20 cellular contexts compared by ENCODE assay signal in genomic region chr11:28448186-28448585, GRCh38.
"Had no signal": no experiment of that assay in that cellular context is flagged by ENCODE, and none has a peak within 500 bp of the region (broad histone marks: within the 10 kb centered on the region; RNA-seq: fewer than 3 reads in every experiment).

No MANE protein-coding gene starts in this region.

- H3K4me1 Mint-ChIP-seq: naive B cell; neural crest cell; stimulated activated effector memory CD8-positive, alpha-beta T cell treated with anti-CD3 and anti-CD28 coated beads, Interleukin-12 subunit alpha, Interleukin-12 subunit beta, amount 100 ng/mL, for 72 hours had no signal

- H3K36me3 ChIP-seq: breast epithelium, upper lobe of right lung had no signal

- H3K36me3 Mint-ChIP-seq: naive B cell; stimulated activated effector memory CD8-positive, alpha-beta T cell treated with anti-CD3 and anti-CD28 coated beads, Interleukin-12 subunit alpha, Interleukin-12 subunit beta, amount 100 ng/mL, for 72 hours had no signal

- H3K4me3 ChIP-seq: breast epithelium, hepatocyte, psoas muscle, testis, upper lobe of right lung had no signal

- H3K27me3 ChIP-seq: breast epithelium, foreskin keratinocyte, hepatocyte, testis, upper lobe of right lung had no signal

- H3K27me3 Mint-ChIP-seq: naive B cell, T-helper 17 cell had no signal

- H3K9me3 ChIP-seq: breast epithelium, psoas muscle, testis, upper lobe of right lung had no signal

- H3K27ac ChIP-seq: breast epithelium, foreskin keratinocyte, hepatocyte, psoas muscle, testis, upper lobe of right lung, VCaP had no signal

- H3K27ac Mint-ChIP-seq: activated naive CD4-positive, alpha-beta T cell treated with anti-CD3 and anti-CD28 coated beads for 36 hours; naive B cell; stimulated activated effector memory CD8-positive, alpha-beta T cell treated with anti-CD3 and anti-CD28 coated beads, Interleukin-12 subunit alpha, Interleukin-12 subunit beta, amount 100 ng/mL, for 72 hours; T-helper 17 cell had no signal

- H3K4me3 Mint-ChIP-seq: activated naive CD4-positive, alpha-beta T cell treated with anti-CD3 and anti-CD28 coated beads for 36 hours; activated T-cell treated with anti-CD3 and anti-CD28 coated beads, Interleukin-2, amount 50 U/mL, for 4 hours; naive B cell; neural crest cell; stimulated activated effector memory CD8-positive, alpha-beta T cell treated with anti-CD3 and anti-CD28 coated beads, Interleukin-12 subunit alpha, Interleukin-12 subunit beta, amount 100 ng/mL, for 72 hours; T-helper 17 cell had no signal

- H3K4me2 ChIP-seq: hepatocyte had no signal

- H3K9me3 Mint-ChIP-seq: activated naive CD4-positive, alpha-beta T cell treated with anti-CD3 and anti-CD28 coated beads for 36 hours; activated T-cell treated with anti-CD3 and anti-CD28 coated beads, Interleukin-2, amount 50 U/mL, for 4 hours; neural crest cell had no signal

- H2AFZ ChIP-seq: hepatocyte had no signal

- H3K79me2 ChIP-seq: hepatocyte had no signal

- ATAC-seq: activated T-cell treated with anti-CD3 and anti-CD28 coated beads, Interleukin-2, amount 50 U/mL, for 4 hours; foreskin keratinocyte; psoas muscle; sciatic nerve; stimulated activated effector memory CD8-positive, alpha-beta T cell treated with anti-CD3 and anti-CD28 coated beads, Interleukin-12 subunit alpha, Interleukin-12 subunit beta, amount 100 ng/mL, for 72 hours; T-helper 17 cell; upper lobe of right lung had no signal

- H3K4me1 ChIP-seq: breast epithelium, foreskin keratinocyte, psoas muscle, testis, upper lobe of right lung had no signal

- DNase-seq: activated CD4-positive, alpha-beta T cell treated with anti-CD3 and anti-CD28 coated beads, Interleukin-2, amount 50 U/mL, for 1 hour; activated CD4-positive, CD25-positive, alpha-beta regulatory T cell treated with anti-CD3 and anti-CD28 coated beads, Interleukin-2, amount 50 U/mL, for 72 hours; activated CD8-positive, alpha-beta memory T cell treated with anti-CD3 and anti-CD28 coated beads, Interleukin-2, amount 50 U/mL, for 4 hours; activated naive CD4-positive, alpha-beta T cell treated with anti-CD3 and anti-CD28 coated beads for 36 hours; activated T-cell treated with anti-CD3 and anti-CD28 coated beads, Interleukin-2, amount 50 U/mL, for 4 hours; dermis blood vessel endothelial cell; foreskin keratinocyte; islet precursor cell; naive B cell; psoas muscle; stimulated activated CD4-positive, alpha-beta T cell treated with anti-CD3 and anti-CD28 coated beads, Interleukin-4, amount 100 ng/mL, for 24 hours; T-helper 17 cell; testis; upper lobe of right lung had no signal
